Comparison of ENCODE assay signal across 10 cellular contexts in genomic region chr5:137997726-137998213, GRCh38. TPM values are rescaled to one million over a fixed set of nuclear protein-coding genes. Genes with fewer than 3 reads are reported as not detected.
DNase-seq lines count a peak whose midpoint lies in the region; ATAC-seq and TF ChIP-seq lines count a peak whose summit lies in the region.
"Had no signal": no experiment of that assay in that cellular context is flagged by ENCODE, and none has a peak within 500 bp of the region (broad histone marks: within the 10 kb centered on the region; RNA-seq: fewer than 3 reads in every experiment).

No MANE protein-coding gene starts in this region.

- H3K27ac ChIP-seq in MM.1S (ENCODE audit: low read length) (peak overlapping the region; percentile 54; the same call in 1 of the 2 replicates), testis (no peak overlapping the region)
- H3K27ac ChIP-seq: colonic mucosa, neural progenitor cell had no signal

- H3K4me1 ChIP-seq in MM.1S (ENCODE audit: low read length) (peaks cover 15% of the 10 kb centered on the region), testis (peaks cover 12% of the 10 kb centered on the region)
- H3K4me1 ChIP-seq: colonic mucosa, neural progenitor cell had no signal

- H3K27me3 ChIP-seq in MM.1S (replicated peaks; ENCODE audit: insufficient read depth, low read length) (no peaks in the 10 kb centered on the region), testis (no peaks in the 10 kb centered on the region)
- H3K27me3 ChIP-seq: colonic mucosa, neural progenitor cell had no signal

- no peaks in the 10 kb centered on the region for H4K20me1 ChIP-seq in MM.1S (ENCODE audit: insufficient read depth, low read length)

- no peak for TF ChIP-seq POLR2A in testis (IDR thresholded peaks at IDR 0.05)

- H3K79me2 ChIP-seq in MM.1S (ENCODE audit: low read length) = peaks cover 40% of the 10 kb centered on the region

- no peak overlapping the region for H3K9ac ChIP-seq in MM.1S (ENCODE audit: low read length)
- H3K9ac ChIP-seq: neural progenitor cell had no signal

- ATAC-seq in GM21529 (IDR thresholded peaks at IDR 0.05; ENCODE audit: unreplicated experiment) = peak; percentile 83

- no peak overlapping the region for H3K4me3 ChIP-seq in MM.1S (ENCODE audit: low read length)
- H3K4me3 ChIP-seq in choroid plexus epithelial cell (ENCODE audit: low read depth, low read length) = no peak overlapping the region
- H3K4me3 ChIP-seq in testis = no peak overlapping the region
- H3K4me3 ChIP-seq: colonic mucosa, neural progenitor cell had no signal

- no peaks in the 10 kb centered on the region; the same call in 1 of the 2 replicates for H3K36me3 ChIP-seq in MM.1S (replicated peaks; ENCODE audit: insufficient read depth, low read length)
- no peaks in the 10 kb centered on the region for H3K36me3 ChIP-seq in testis (ENCODE audit: low read depth, missing control alignments)
- H3K36me3 ChIP-seq: colonic mucosa had no signal

- intact Hi-C loops in testis (cut with DNase I; ENCODE audit: low total_unique reads) = no loop called here

- H3K4me2 ChIP-seq in MM.1S (ENCODE audit: low read depth, low read length) = peak overlapping the region; percentile 2; the same call in 1 of the 2 replicates
- H3K4me2 ChIP-seq: neural progenitor cell had no signal

- DNase-seq in GM10266 (ENCODE audit: extremely low spot score) = peak; percentile 10
- peak; percentile 73 for DNase-seq in MM.1S
- peak; percentile 22 for DNase-seq in choroid plexus epithelial cell (ENCODE audit: low read depth)
- DNase-seq in testis = no peak
- DNase-seq in T-helper 9 cell = no peak
- DNase-seq in D341Med (ENCODE audit: low spot score) = no peak
- no peak for DNase-seq in UCSD-AML1 (lab: John Stamatoyannopoulos, UW; ENCODE audit: unreplicated experiment)
- DNase-seq: colonic mucosa had no signal

- H2AFZ ChIP-seq in MM.1S (ENCODE audit: low read length) = no peak overlapping the region
- H2AFZ ChIP-seq: neural progenitor cell had no signal

- no peaks in the 10 kb centered on the region for H3K9me2 ChIP-seq in MM.1S (replicated peaks; ENCODE audit: insufficient read depth, low read length)

- H3K9me3 ChIP-seq in MM.1S (replicated peaks; ENCODE audit: insufficient read depth, low read length) (no peaks in the 10 kb centered on the region), testis (no peaks in the 10 kb centered on the region)
- H3K9me3 ChIP-seq: colonic mucosa had no signal

- H3F3A ChIP-seq in MM.1S (ENCODE audit: insufficient read depth, low read length) = 0 out of 2 replicates have a peak, but pooled peaks cover 8% of the 10 kb centered on the region

- 81 to 97% methylated on average over 1 of the region's 1 CpG for WGBS in testis, 2 donors

- TF ChIP-seq CTCF in GM10266 (IDR thresholded peaks at IDR 0.05; ENCODE audit: control insufficient read depth, insufficient read depth, low read depth, missing control alignments) = no peak
- no peak for TF ChIP-seq CTCF in MM.1S (IDR thresholded peaks at IDR 0.05; ENCODE audit: low read length)
- TF ChIP-seq CTCF in choroid plexus epithelial cell (conservative IDR thresholded peaks at IDR 0.05; ENCODE audit: low read depth, low read length) = no peak
- TF ChIP-seq CTCF in testis (IDR thresholded peaks at IDR 0.05) = no peak

RNA-seq across cellular contexts. Expression of gene FAM13B, which starts 35.1 kb away (rescaled TPM):
- 100 to 1,000 TPM; 125 to 134 TPM for total RNA-seq in testis
- polyA plus RNA-seq in testis (ENCODE audit: insufficient read depth, low read depth, low replicate concordance) = 56.5 TPM

Comparison
In these comparisons a context has a peak if more than half of its experiments do, and no peak if none do; other contexts are left out.
1. DNase-seq: peak in GM10266 (single experiment), MM.1S (single experiment) and choroid plexus epithelial cell (single experiment); none in testis (single experiment), T-helper 9 cell (single experiment), D341Med (single experiment) and UCSD-AML1 (single experiment).